8 cellular contexts compared by ENCODE assay signal in genomic region chr18:75211721-75212625, GRCh38. TPM values are rescaled to one million over a fixed set of nuclear protein-coding genes. Genes with fewer than 3 reads are reported as not detected.
DNase-seq lines count a peak whose midpoint lies in the region; ATAC-seq and TF ChIP-seq lines count a peak whose summit lies in the region.

No MANE protein-coding gene starts in this region.

- H3K4me1 Mint-ChIP-seq in activated naive CD4-positive, alpha-beta T cell treated with anti-CD3 and anti-CD28 coated beads, Interleukin-2, amount 10 ng/mL, durations not matched to agents 7 days and 5 days = peaks cover 68% of the 10 kb centered on the region

- CTCF ChIA-PET in activated naive CD4-positive, alpha-beta T cell treated with anti-CD3 and anti-CD28 coated beads, Interleukin-2, amount 10 ng/mL, durations not matched to agents 7 days and 5 days (lab: Charles Lee) = interaction anchor here (1.8 kb wide), 1 partner anchor 32 kb away, joined by 4 read pairs; no protein-coding TSS in a partner anchor

- H3K27me3 Mint-ChIP-seq in activated naive CD4-positive, alpha-beta T cell treated with anti-CD3 and anti-CD28 coated beads, Interleukin-2, amount 10 ng/mL, durations not matched to agents 7 days and 5 days = peaks cover 14% of the 10 kb centered on the region

- no peak for TF ChIP-seq CTCF in left ventricle myocardium inferior (IDR thresholded peaks at IDR 0.05; ENCODE audit: borderline replicate concordance)

- intact Hi-C loops in left ventricle myocardium inferior (cut with micrococcal nuclease) = no loop called here

- peak overlapping the region; percentile 81 for H3K4me3 Mint-ChIP-seq in activated naive CD4-positive, alpha-beta T cell treated with anti-CD3 and anti-CD28 coated beads, Interleukin-2, amount 10 ng/mL, durations not matched to agents 7 days and 5 days

- no peaks in the 10 kb centered on the region for H3K9me3 Mint-ChIP-seq in activated naive CD4-positive, alpha-beta T cell treated with anti-CD3 and anti-CD28 coated beads, Interleukin-2, amount 10 ng/mL, durations not matched to agents 7 days and 5 days

- peaks cover 48% of the 10 kb centered on the region for H3K36me3 Mint-ChIP-seq in activated naive CD4-positive, alpha-beta T cell treated with anti-CD3 and anti-CD28 coated beads, Interleukin-2, amount 10 ng/mL, durations not matched to agents 7 days and 5 days

- no peaks in the 10 kb centered on the region for H3K36me3 ChIP-seq in left ventricle myocardium inferior
- no peaks in the 10 kb centered on the region for H3K36me3 ChIP-seq in rectal smooth muscle tissue (ENCODE audit: control insufficient read depth, insufficient read depth, low read length)

- ATAC-seq in GM18867 (IDR thresholded peaks at IDR 0.05; ENCODE audit: unreplicated experiment) = no peak

- H3K9ac ChIP-seq in rectal smooth muscle tissue (ENCODE audit: low read length) = peak overlapping the region; percentile 82

- peak overlapping the region; percentile 85 for H3K4me3 ChIP-seq in left ventricle myocardium inferior
- peak overlapping the region; percentile 81 for H3K4me3 ChIP-seq in rectal smooth muscle tissue (ENCODE audit: low read length)

- H3K4me1 ChIP-seq in left ventricle myocardium inferior (peaks cover 86% of the 10 kb centered on the region), rectal smooth muscle tissue (ENCODE audit: control insufficient read depth, insufficient read depth, low read length) (peaks cover 8% of the 10 kb centered on the region)

- DNase-seq in NCI-H2171 treated with DMSO at 0.1 percent for 48 hours (lab: John Stamatoyannopoulos, UW) (peak; percentile 2), NCI-H2171 (lab: John Stamatoyannopoulos, UW) (no peak), NCI-H128 (lab: John Stamatoyannopoulos, UW; ENCODE audit: unreplicated experiment) (peak; percentile 31), left ventricle myocardium inferior (peak; percentile 50), NCI-H2196 treated with DMSO at 0.1 percent for 48 hours (lab: John Stamatoyannopoulos, UW; ENCODE audit: unreplicated experiment) (no peak)
- DNase-seq in activated naive CD4-positive, alpha-beta T cell treated with anti-CD3 and anti-CD28 coated beads, Interleukin-2, amount 10 ng/mL, durations not matched to agents 7 days and 5 days = peak; percentile 59

- H3K27ac ChIP-seq in left ventricle myocardium inferior (replicated peaks) = peak overlapping the region; percentile 93
- H3K27ac ChIP-seq in rectal smooth muscle tissue (ENCODE audit: low read depth, low read length) = peak overlapping the region; percentile 85

- H3K27me3 ChIP-seq in left ventricle myocardium inferior (ENCODE audit: low read depth) = no peaks in the 10 kb centered on the region
- no peaks in the 10 kb centered on the region for H3K27me3 ChIP-seq in rectal smooth muscle tissue (ENCODE audit: control insufficient read depth, insufficient read depth, low read length)

- H3K9me3 ChIP-seq in left ventricle myocardium inferior (replicated peaks) = no peaks in the 10 kb centered on the region

- peak overlapping the region; percentile 88 for H3K27ac Mint-ChIP-seq in activated naive CD4-positive, alpha-beta T cell treated with anti-CD3 and anti-CD28 coated beads, Interleukin-2, amount 10 ng/mL, durations not matched to agents 7 days and 5 days

RNA-seq across cellular contexts. Expression of gene TSHZ1, which starts 1.4 kb away (rescaled TPM):
- 24.6 TPM for total RNA-seq in left ventricle myocardium inferior

RNA-seq across cellular contexts. Expression of gene PTGR3, which starts 3.0 kb away (rescaled TPM):
- 77.3 TPM for total RNA-seq in left ventricle myocardium inferior

Comparison
In these comparisons a context has a peak if more than half of its experiments do, and no peak if none do; other contexts are left out.
1. DNase-seq: peak in NCI-H2171 treated with DMSO at 0.1 percent for 48 hours (single experiment), NCI-H128 (single experiment), activated naive CD4-positive, alpha-beta T cell treated with anti-CD3 and anti-CD28 coated beads, Interleukin-2, amount 10 ng/mL, durations not matched to agents 7 days and 5 days (single experiment) and left ventricle myocardium inferior (single experiment); none in NCI-H2171 (single experiment) and NCI-H2196 treated with DMSO at 0.1 percent for 48 hours (single experiment).